In genomic region chr2:25397777-25398176, GRCh38 we compare ENCODE assay signal across 21 cellular contexts.
"Had no signal": no experiment of that assay in that cellular context is flagged by ENCODE, and none has a peak within 500 bp of the region (broad histone marks: within the 10 kb centered on the region; RNA-seq: fewer than 3 reads in every experiment).

No MANE protein-coding gene starts in this region.

- H3K9me3 Mint-ChIP-seq: activated naive CD4-positive, alpha-beta T cell treated with anti-CD3 and anti-CD28 coated beads, Interleukin-2, amount 50 U/mL, for 72 hours; activated T-cell treated with anti-CD3 and anti-CD28 coated beads, Interleukin-2, amount 50 U/mL, for 72 hours; memory B cell; neural progenitor cell; stimulated activated naive CD8-positive, alpha-beta T cell treated with anti-CD3 and anti-CD28 coated beads, Interleukin-15, Interleukin-2, amounts not matched to agents 100 ng/mL and 50 ng/mL, for 24 hours had no signal

- H3K27me3 ChIP-seq: adrenal gland, breast epithelium, gastrocnemius medialis, heart left ventricle, neural progenitor cell, right atrium auricular region, suprapubic skin, transverse colon, vagina had no signal

- H3K36me3 Mint-ChIP-seq: memory B cell had no signal

- ATAC-seq: activated naive CD4-positive, alpha-beta T cell treated with anti-CD3 and anti-CD28 coated beads, Interleukin-2, amount 50 U/mL, for 72 hours; activated T-cell treated with anti-CD3 and anti-CD28 coated beads, Interleukin-2, amount 50 U/mL, for 72 hours; esophagus mucosa; gastrocnemius medialis; heart left ventricle had no signal

- H3K4me1 ChIP-seq: breast epithelium, gastrocnemius medialis, heart left ventricle, right atrium auricular region, suprapubic skin, transverse colon, vagina had no signal

- H3K9me3 ChIP-seq: adrenal gland, breast epithelium, gastrocnemius medialis, heart left ventricle, prostate gland, right atrium auricular region, suprapubic skin, transverse colon, vagina had no signal

- H3K4me3 ChIP-seq: adrenal gland, breast epithelium, gastrocnemius medialis, heart left ventricle, neural progenitor cell, prostate gland, right atrium auricular region, suprapubic skin, transverse colon, vagina had no signal

- H3K36me3 ChIP-seq: adrenal gland, breast epithelium, gastrocnemius medialis, heart left ventricle, neural progenitor cell, prostate gland, right atrium auricular region, suprapubic skin, transverse colon, vagina had no signal

- DNase-seq: activated CD4-positive, CD25-positive, alpha-beta regulatory T cell treated with anti-CD3 and anti-CD28 coated beads, Interleukin-2, amount 50 U/mL, for 72 hours; activated gamma-delta T cell; activated T-cell treated with anti-CD3 and anti-CD28 coated beads, Interleukin-2, amount 50 U/mL, for 72 hours; effector CD4-positive, alpha-beta T cell; gastrocnemius medialis; heart left ventricle; kidney glomerular epithelial cell; stimulated activated CD4-positive, alpha-beta T cell treated with anti-CD3 and anti-CD28 coated beads, Interleukin-2, amount 100 ng/mL, for 24 hours; T-helper 9 cell; transverse colon had no signal

- H3K27me3 Mint-ChIP-seq: memory B cell; stimulated activated naive CD8-positive, alpha-beta T cell treated with anti-CD3 and anti-CD28 coated beads, Interleukin-15, Interleukin-2, amounts not matched to agents 100 ng/mL and 50 ng/mL, for 24 hours had no signal

- H3K27ac Mint-ChIP-seq: activated naive CD4-positive, alpha-beta T cell treated with anti-CD3 and anti-CD28 coated beads, Interleukin-2, amount 50 U/mL, for 72 hours; activated T-cell treated with anti-CD3 and anti-CD28 coated beads, Interleukin-2, amount 50 U/mL, for 72 hours; memory B cell; neural progenitor cell; stimulated activated naive CD8-positive, alpha-beta T cell treated with anti-CD3 and anti-CD28 coated beads, Interleukin-15, Interleukin-2, amounts not matched to agents 100 ng/mL and 50 ng/mL, for 24 hours had no signal

- H3K4me3 Mint-ChIP-seq: activated T-cell treated with anti-CD3 and anti-CD28 coated beads, Interleukin-2, amount 50 U/mL, for 72 hours; memory B cell; neural progenitor cell; stimulated activated naive CD8-positive, alpha-beta T cell treated with anti-CD3 and anti-CD28 coated beads, Interleukin-15, Interleukin-2, amounts not matched to agents 100 ng/mL and 50 ng/mL, for 24 hours had no signal

- H3K27ac ChIP-seq: adrenal gland, breast epithelium, gastrocnemius medialis, heart left ventricle, neural progenitor cell, prostate gland, right atrium auricular region, suprapubic skin, transverse colon, vagina had no signal
